ENCODE assay signal across 21 cellular contexts in genomic region chr6:108091288-108091687, GRCh38.
"Had no signal": no experiment of that assay in that cellular context is flagged by ENCODE, and none has a peak within 500 bp of the region (broad histone marks: within the 10 kb centered on the region; RNA-seq: fewer than 3 reads in every experiment).

No MANE protein-coding gene starts in this region.

- H3K4me1 ChIP-seq: foreskin keratinocyte, left ventricle myocardium inferior, right atrium auricular region, tibial nerve had no signal

- ATAC-seq: activated CD8-positive, alpha-beta T cell treated with anti-CD3 and anti-CD28 coated beads for 36 hours; activated naive CD4-positive, alpha-beta T cell treated with anti-CD3 and anti-CD28 coated beads, Interleukin-2, amount 50 U/mL, for 72 hours; esophagus mucosa; foreskin keratinocyte; natural killer cell had no signal

- H3K36me3 Mint-ChIP-seq: activated naive CD4-positive, alpha-beta T cell treated with anti-CD3 and anti-CD28 coated beads, Interleukin-2, amount 50 U/mL, for 72 hours; natural killer cell had no signal

- H3K9me3 Mint-ChIP-seq: activated B cell treated with CpG ODN at 0.5 μM for 24 hours; activated CD8-positive, alpha-beta T cell treated with anti-CD3 and anti-CD28 coated beads for 36 hours; activated naive CD4-positive, alpha-beta T cell treated with anti-CD3 and anti-CD28 coated beads, Interleukin-2, amount 50 U/mL, for 72 hours; activated T-helper 2 cell treated with anti-CD3 and anti-CD28 coated beads, Interferon-gamma antibody, Interleukin-2, Interleukin-4, amounts not matched to agents 10 μg/mL and 5 μg/mL and 100 μg/mL, durations not matched to agents 14 hours and 24 hours and 36 hours; central memory CD8-positive, alpha-beta T cell; dendritic cell treated with granulocyte-macrophage colony-stimulating factor and Interleukin-4, amounts not matched to agents 40 ng/mL and 50 ng/mL, for 4 days; endodermal cell; natural killer cell had no signal

- DNase-seq: activated B cell treated with CpG ODN at 0.5 μM for 24 hours; activated CD4-positive, alpha-beta T cell treated with anti-CD3 and anti-CD28 coated beads, Interleukin-2, amount 50 U/mL, for 1 hour; activated CD8-positive, alpha-beta T cell treated with anti-CD3 and anti-CD28 coated beads for 36 hours; activated T-cell treated with anti-CD3 and anti-CD28 coated beads, Interleukin-2, amount 50 U/mL, for 48 hours; endodermal cell; foreskin keratinocyte; glutamatergic neuron; left ventricle myocardium inferior; mesendoderm; natural killer cell; stimulated activated CD4-positive, alpha-beta T cell treated with anti-CD3 and anti-CD28 coated beads, Interleukin-1b, Interleukin-23, amount 100 ng/mL, for 48 hours; stimulated activated naive CD4-positive, alpha-beta T cell had no signal

- H3K27ac ChIP-seq: foreskin keratinocyte, left ventricle myocardium inferior, right atrium auricular region, tibial nerve had no signal

- H3K36me3 ChIP-seq: left ventricle myocardium inferior, right atrium auricular region, tibial nerve had no signal

- H3K4me2 ChIP-seq: smooth muscle cell had no signal

- H3K27ac Mint-ChIP-seq: activated B cell treated with CpG ODN at 0.5 μM for 24 hours; activated CD8-positive, alpha-beta T cell treated with anti-CD3 and anti-CD28 coated beads for 36 hours; activated naive CD4-positive, alpha-beta T cell treated with anti-CD3 and anti-CD28 coated beads, Interleukin-2, amount 50 U/mL, for 72 hours; activated T-helper 2 cell treated with anti-CD3 and anti-CD28 coated beads, Interferon-gamma antibody, Interleukin-2, Interleukin-4, amounts not matched to agents 10 μg/mL and 5 μg/mL and 100 μg/mL, durations not matched to agents 14 hours and 24 hours and 36 hours; dendritic cell treated with granulocyte-macrophage colony-stimulating factor and Interleukin-4, amounts not matched to agents 40 ng/mL and 50 ng/mL, for 4 days; endodermal cell; natural killer cell had no signal

- H3K9me3 ChIP-seq: left ventricle myocardium inferior, right atrium auricular region, tibial nerve had no signal

- H3K4me3 ChIP-seq: left ventricle myocardium inferior, lung, right atrium auricular region, smooth muscle cell, tibial nerve had no signal

- H3K4me1 Mint-ChIP-seq: activated B cell treated with CpG ODN at 0.5 μM for 24 hours; central memory CD8-positive, alpha-beta T cell; endodermal cell; natural killer cell had no signal

- H3K4me3 Mint-ChIP-seq: activated B cell treated with CpG ODN at 0.5 μM for 24 hours; activated CD8-positive, alpha-beta T cell treated with anti-CD3 and anti-CD28 coated beads for 36 hours; central memory CD8-positive, alpha-beta T cell; dendritic cell treated with granulocyte-macrophage colony-stimulating factor and Interleukin-4, amounts not matched to agents 40 ng/mL and 50 ng/mL, for 4 days; endodermal cell; natural killer cell had no signal

- H3K27me3 ChIP-seq: right atrium auricular region had no signal
